Comparison of ENCODE assay signal across 17 cellular contexts in genomic region chr17:34155947-34156346, GRCh38.
"Had no signal": no experiment of that assay in that cellular context is flagged by ENCODE, and none has a peak within 500 bp of the region (broad histone marks: within the 10 kb centered on the region; RNA-seq: fewer than 3 reads in every experiment).

No MANE protein-coding gene starts in this region.

- H3K27ac ChIP-seq: brain microvascular endothelial cell, gastroesophageal sphincter, lower lobe of right lung, spleen, WERI-Rb-1 had no signal

- ATAC-seq: esophagus mucosa; gastroesophageal sphincter; lower lobe of right lung; natural killer cell; stimulated activated naive B cell treated with anti-CD40 and anti-IgM and Interleukin-4, amounts not matched to agents 10 μg/mL and 1 μg/mL and 100 μg/mL, for 72 hours had no signal

- H3K9me3 ChIP-seq: lower lobe of right lung had no signal

- DNase-seq: activated T-cell treated with anti-CD3 and anti-CD28 coated beads for 4 hours; brain microvascular endothelial cell; cortex of kidney; effector CD4-positive, alpha-beta T cell; islet precursor cell; lower lobe of right lung; natural killer cell; retina; spleen; stimulated activated naive B cell treated with anti-CD40 and anti-IgM and Interleukin-4, amounts not matched to agents 10 μg/mL and 1 μg/mL and 100 μg/mL, for 72 hours had no signal

- H3K27me3 ChIP-seq: brain microvascular endothelial cell had no signal

- H3K27ac Mint-ChIP-seq: activated CD4-positive, alpha-beta memory T cell treated with anti-CD3 and anti-CD28 coated beads for 36 hours; activated naive CD8-positive, alpha-beta T cell treated with anti-CD3 and anti-CD28 coated beads for 36 hours; activated T-helper 1 cell treated with anti-CD3 and anti-CD28 coated beads, Interleukin-12 subunit alpha, Interleukin-12 subunit beta, Interleukin-2, Interleukin-4 antibody, amounts not matched to agents 30 ng/mL and 10 ng/mL and 1 ng/mL, durations not matched to agents 14 hours and 24 hours and 36 hours; natural killer cell; stimulated activated naive B cell treated with anti-CD40 and anti-IgM and Interleukin-4, amounts not matched to agents 10 μg/mL and 1 μg/mL and 100 μg/mL, for 72 hours had no signal

- H3K9me3 Mint-ChIP-seq: activated CD4-positive, alpha-beta memory T cell treated with anti-CD3 and anti-CD28 coated beads for 36 hours; activated naive CD8-positive, alpha-beta T cell treated with anti-CD3 and anti-CD28 coated beads for 36 hours; activated T-helper 1 cell treated with anti-CD3 and anti-CD28 coated beads, Interleukin-12 subunit alpha, Interleukin-12 subunit beta, Interleukin-2, Interleukin-4 antibody, amounts not matched to agents 30 ng/mL and 10 ng/mL and 1 ng/mL, durations not matched to agents 14 hours and 24 hours and 36 hours; central memory CD8-positive, alpha-beta T cell; natural killer cell; stimulated activated naive B cell treated with anti-CD40 and anti-IgM and Interleukin-4, amounts not matched to agents 10 μg/mL and 1 μg/mL and 100 μg/mL, for 72 hours had no signal

- H3K4me3 Mint-ChIP-seq: activated CD4-positive, alpha-beta memory T cell treated with anti-CD3 and anti-CD28 coated beads for 36 hours; activated T-helper 1 cell treated with anti-CD3 and anti-CD28 coated beads, Interleukin-12 subunit alpha, Interleukin-12 subunit beta, Interleukin-2, Interleukin-4 antibody, amounts not matched to agents 30 ng/mL and 10 ng/mL and 1 ng/mL, durations not matched to agents 14 hours and 24 hours and 36 hours; central memory CD8-positive, alpha-beta T cell; natural killer cell; stimulated activated naive B cell treated with anti-CD40 and anti-IgM and Interleukin-4, amounts not matched to agents 10 μg/mL and 1 μg/mL and 100 μg/mL, for 72 hours had no signal

- H3K4me3 ChIP-seq: gastroesophageal sphincter, lower lobe of right lung had no signal

- H3K36me3 ChIP-seq: brain microvascular endothelial cell, gastroesophageal sphincter, lower lobe of right lung, spleen, WERI-Rb-1 had no signal

- H3K36me3 Mint-ChIP-seq: activated CD4-positive, alpha-beta memory T cell treated with anti-CD3 and anti-CD28 coated beads for 36 hours; activated naive CD8-positive, alpha-beta T cell treated with anti-CD3 and anti-CD28 coated beads for 36 hours; natural killer cell; stimulated activated naive B cell treated with anti-CD40 and anti-IgM and Interleukin-4, amounts not matched to agents 10 μg/mL and 1 μg/mL and 100 μg/mL, for 72 hours had no signal

- H3K4me1 ChIP-seq: lower lobe of right lung had no signal
